ENCODE assay signal across 13 cellular contexts in the genomic region with DNA sequence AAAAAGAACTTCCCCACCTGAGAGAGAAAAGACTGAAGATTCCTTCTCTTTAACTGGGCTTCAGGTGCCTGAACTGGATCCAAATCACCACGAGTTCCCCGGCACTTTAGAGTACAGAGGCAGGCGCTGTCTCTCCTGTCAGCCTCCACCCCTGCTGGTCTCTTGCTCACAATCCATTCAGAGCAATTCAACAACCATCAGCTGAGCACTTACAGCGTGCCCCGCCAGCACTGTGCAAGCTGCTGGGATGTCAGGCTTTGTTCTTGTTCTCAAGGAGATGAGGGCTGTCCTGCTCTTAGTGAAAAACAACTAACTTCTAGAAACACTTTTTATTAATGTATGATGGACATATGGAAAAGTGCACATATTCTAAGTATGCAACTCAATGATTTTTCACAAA.
DNase-seq lines count a peak whose midpoint lies in the region; ATAC-seq and TF ChIP-seq lines count a peak whose summit lies in the region.
"Had no signal": no experiment of that assay in that cellular context is flagged by ENCODE, and none has a peak within 500 bp of the region (broad histone marks: within the 10 kb centered on the region; RNA-seq: fewer than 3 reads in every experiment).

No MANE protein-coding gene starts in this region.

- DNase-seq in CD4-positive, alpha-beta T cell = no peak
- DNase-seq in H7 (peak; percentile 75), T-helper 17 cell (no peak), medulla oblongata (ENCODE audit: extremely low spot score) (peak; percentile 85), HuH-7 (ENCODE audit: low spot score) (no peak), NOMO-1 (lab: John Stamatoyannopoulos, UW; ENCODE audit: unreplicated experiment in 2 of 2) (no peak)
- DNase-seq: activated CD4-positive, alpha-beta T cell treated with anti-CD3 and anti-CD28 coated beads, Interleukin-2, amount 10 ng/mL, durations not matched to agents 24 days and 14 days; stimulated activated CD4-positive, alpha-beta T cell treated with anti-CD3 and anti-CD28 coated beads, Interleukin-4, amount 100 ng/mL, for 4 hours; stimulated activated naive CD8-positive, alpha-beta T cell treated with anti-CD3 and anti-CD28 coated beads, Interleukin-15, amount 100 ng/mL, for 72 hours had no signal

- H3K4me1 Mint-ChIP-seq in CD4-positive, alpha-beta T cell (ENCODE audit: low read depth) = peaks cover 35% of the 10 kb centered on the region
- peaks cover 23% of the 10 kb centered on the region for H3K4me1 Mint-ChIP-seq in T-helper 17 cell

- CTCF ChIA-PET in CD4-positive, alpha-beta T cell (lab: Charles Lee) = interaction anchor here (0.9 kb wide), 1 partner anchor 33 kb away, joined by 3 read pairs; no protein-coding TSS in a partner anchor

- intact Hi-C loops in CD4-positive, alpha-beta T cell (cut with DNase I, micrococcal nuclease) = no loop called here

- POLR2A ChIA-PET in CD4-positive, alpha-beta T cell (lab: Charles Lee) = no interaction called here

- peaks cover 32% of the 10 kb centered on the region for H3K27me3 ChIP-seq in CD4-positive, alpha-beta T cell (ENCODE audit: control insufficient read depth, insufficient read depth, low read length)
- H3K27me3 ChIP-seq in H7 (ENCODE audit: control insufficient read depth, insufficient read depth, low read length) = peaks cover 29% of the 10 kb centered on the region

- no peak for ATAC-seq in CD4-positive, alpha-beta T cell (ENCODE audit: poor library complexity)
- no peak for ATAC-seq in T-helper 17 cell
- ATAC-seq in GM18858 (IDR thresholded peaks at IDR 0.05; ENCODE audit: unreplicated experiment) = no peak
- no peak for ATAC-seq in GM21390 (IDR thresholded peaks at IDR 0.05; ENCODE audit: unreplicated experiment)
- ATAC-seq: SK-N-SH treated with all-trans-retinoic acid at 6 μM for 48 hours; stimulated activated naive CD8-positive, alpha-beta T cell treated with anti-CD3 and anti-CD28 coated beads, Interleukin-15, amount 100 ng/mL, for 72 hours had no signal

- no peaks in the 10 kb centered on the region for H3K36me3 ChIP-seq in H7 (replicated peaks; ENCODE audit: control insufficient read depth, insufficient read depth, low read length)

- H3K4me3 ChIP-seq in H7 (ENCODE audit: insufficient read depth, low read depth, low read length) = no peak overlapping the region

- no peaks in the 10 kb centered on the region for H3K9me3 Mint-ChIP-seq in CD4-positive, alpha-beta T cell
- H3K9me3 Mint-ChIP-seq: activated CD4-positive, alpha-beta T cell treated with anti-CD3 and anti-CD28 coated beads, Interleukin-2, amount 10 ng/mL, durations not matched to agents 24 days and 14 days; memory B cell; stimulated activated naive CD8-positive, alpha-beta T cell treated with anti-CD3 and anti-CD28 coated beads, Interleukin-15, amount 100 ng/mL, for 72 hours had no signal

- H3K27ac Mint-ChIP-seq in CD4-positive, alpha-beta T cell = peak overlapping the region; percentile 8
- peak overlapping the region; percentile 37 for H3K27ac Mint-ChIP-seq in T-helper 17 cell
- H3K27ac Mint-ChIP-seq: activated CD4-positive, alpha-beta T cell treated with anti-CD3 and anti-CD28 coated beads, Interleukin-2, amount 10 ng/mL, durations not matched to agents 24 days and 14 days; memory B cell; stimulated activated naive CD8-positive, alpha-beta T cell treated with anti-CD3 and anti-CD28 coated beads, Interleukin-15, amount 100 ng/mL, for 72 hours had no signal

- H3K4me3 Mint-ChIP-seq in CD4-positive, alpha-beta T cell = peak overlapping the region; percentile 67
- H3K4me3 Mint-ChIP-seq in T-helper 17 cell = peak overlapping the region; percentile 82

- H3K27ac ChIP-seq in CD4-positive, alpha-beta T cell (ENCODE audit: low read depth, low read length) = no peak overlapping the region

- H3K27me3 Mint-ChIP-seq in CD4-positive, alpha-beta T cell = peaks cover 43% of the 10 kb centered on the region
- H3K27me3 Mint-ChIP-seq in T-helper 17 cell = peaks cover 21% of the 10 kb centered on the region

- TF ChIP-seq CTCF in CD4-positive, alpha-beta T cell (IDR thresholded peaks at IDR 0.05) = no peak

- H3K36me3 Mint-ChIP-seq in CD4-positive, alpha-beta T cell (ENCODE audit: low read depth) = no peaks in the 10 kb centered on the region
- no peaks in the 10 kb centered on the region for H3K36me3 Mint-ChIP-seq in T-helper 17 cell (ENCODE audit: low read depth)
- H3K36me3 Mint-ChIP-seq: memory B cell had no signal

- no peaks in the 10 kb centered on the region for H3K9me3 ChIP-seq in CD4-positive, alpha-beta T cell (ENCODE audit: control insufficient read depth, low read length)
- no peaks in the 10 kb centered on the region for H3K9me3 ChIP-seq in T-helper 17 cell (ENCODE audit: control insufficient read depth, low read length, poor library complexity, severe bottlenecking)

Comparison
In these comparisons a context has a peak if more than half of its experiments do, and no peak if none do; other contexts are left out.
1. DNase-seq: peak in H7 (single experiment) and medulla oblongata (single experiment); none in CD4-positive, alpha-beta T cell (0 of 10), T-helper 17 cell (0 of 3), HuH-7 (single experiment) and NOMO-1 (0 of 2).